ENCODE assay signal across 8 cellular contexts in genomic region chr1:109161836-109162606, GRCh38. TPM values are rescaled to one million over a fixed set of nuclear protein-coding genes. Genes with fewer than 3 reads are reported as not detected.
DNase-seq lines count a peak whose midpoint lies in the region; ATAC-seq and TF ChIP-seq lines count a peak whose summit lies in the region.

No MANE protein-coding gene starts in this region.

- peaks cover 0 to 7% (median 0%) of the 10 kb centered on the region in 4 donors for H3K4me1 ChIP-seq in sigmoid colon

- no peak overlapping the region for H3K27ac Mint-ChIP-seq in activated CD8-positive, alpha-beta T cell treated with anti-CD3 and anti-CD28 coated beads for 36 hours

- ATAC-seq in activated CD8-positive, alpha-beta T cell treated with anti-CD3 and anti-CD28 coated beads for 36 hours = peak; percentile 89
- ATAC-seq in HG03565 (IDR thresholded peaks at IDR 0.05; ENCODE audit: unreplicated experiment) = no peak

- H3K36me3 Mint-ChIP-seq in activated CD8-positive, alpha-beta T cell treated with anti-CD3 and anti-CD28 coated beads for 36 hours (ENCODE audit: low read depth) = no peaks in the 10 kb centered on the region

- no peaks in the 10 kb centered on the region for H3K9me3 ChIP-seq in sigmoid colon

- peak overlapping the region in 3 of 4 donors; percentile 4 to 22 (median 15) for H3K27ac ChIP-seq in sigmoid colon

- intact Hi-C loops in activated CD8-positive, alpha-beta T cell treated with anti-CD3 and anti-CD28 coated beads for 36 hours (cut with micrococcal nuclease) = no loop called here
- intact Hi-C loops in head of caudate nucleus (cut with DNase I) = no loop called here
- intact Hi-C loops in sigmoid colon (cut with DNase I) = no loop called here

- 67 to 82% methylated on average over 12 of the region's 12 CpGs for WGBS in sigmoid colon, 2 donors

- CTCF ChIA-PET in activated CD8-positive, alpha-beta T cell treated with anti-CD3 and anti-CD28 coated beads for 36 hours (lab: Charles Lee) = interaction anchor here (1.2 to 1.4 kb wide), 2 partner anchors 49 to 75 kb away, joined by 3 to 6 read pairs; no protein-coding TSS in a partner anchor

- no peaks in the 10 kb centered on the region for H3K36me3 ChIP-seq in sigmoid colon

- peak overlapping the region; percentile 8 for H3K4me3 Mint-ChIP-seq in activated CD8-positive, alpha-beta T cell treated with anti-CD3 and anti-CD28 coated beads for 36 hours

- TF ChIP-seq POLR2A in sigmoid colon (IDR thresholded peaks at IDR 0.05) = no peak

- DNase-seq in AML-193 (lab: John Stamatoyannopoulos, UW) (peak; percentile 97 to 98), GM19240 (ENCODE audit: insufficient read length, low spot score) (peak; percentile 11), HT1080 (ENCODE audit: low read depth) (peak; percentile 72), head of caudate nucleus (peak in 41 of 42 donors; percentile 25 to 83 (median 57)), sigmoid colon (peak; percentile 70), NCI-H446 (lab: John Stamatoyannopoulos, UW) (no peak)
- DNase-seq in activated CD8-positive, alpha-beta T cell treated with anti-CD3 and anti-CD28 coated beads for 36 hours = peak; percentile 42

- H3K4me3 ChIP-seq in sigmoid colon = peak overlapping the region in 1 of 4 donors; percentile 9

- POLR2A ChIA-PET in activated CD8-positive, alpha-beta T cell treated with anti-CD3 and anti-CD28 coated beads for 36 hours (lab: Charles Lee) = interaction anchor here (1.4 kb wide), 1 partner anchor 52 kb away, joined by 3 read pairs; no protein-coding TSS in a partner anchor

- no peaks in the 10 kb centered on the region for H3K27me3 ChIP-seq in sigmoid colon

- H3K9me3 Mint-ChIP-seq in activated CD8-positive, alpha-beta T cell treated with anti-CD3 and anti-CD28 coated beads for 36 hours = no peaks in the 10 kb centered on the region

- peaks cover 18% of the 10 kb centered on the region for H3K4me1 Mint-ChIP-seq in activated CD8-positive, alpha-beta T cell treated with anti-CD3 and anti-CD28 coated beads for 36 hours (ENCODE audit: low read depth)

- TF ChIP-seq EP300 in sigmoid colon (IDR thresholded peaks at IDR 0.05) = no peak

- TF ChIP-seq CTCF in activated CD8-positive, alpha-beta T cell treated with anti-CD3 and anti-CD28 coated beads for 36 hours (IDR thresholded peaks at IDR 0.05) = no peak
- no peak for TF ChIP-seq CTCF in sigmoid colon (IDR thresholded peaks at IDR 0.05)

- H3K27me3 Mint-ChIP-seq in activated CD8-positive, alpha-beta T cell treated with anti-CD3 and anti-CD28 coated beads for 36 hours = no peaks in the 10 kb centered on the region

RNA-seq across cellular contexts. Expression of gene ELAPOR1, which starts 48.1 kb away (rescaled TPM):
- total RNA-seq in HT1080 (2014; rRNA removed; shearing (Covaris generic)) = 0.73 and 1.3 TPM in 2 replicates
- polyA plus RNA-seq in HT1080 (2015; cell fraction: cytosol; rRNA removed) = 1.1 and 1.3 TPM in 2 replicates
- polyA plus RNA-seq in HT1080 (2015; cell fraction: nucleus; rRNA removed) = 1.4 and 1.7 TPM in 2 replicates
- 1 to 10 TPM; 4.7 to 7.0 TPM for total RNA-seq in activated CD8-positive, alpha-beta T cell treated with anti-CD3 and anti-CD28 coated beads for 36 hours
- total RNA-seq in sigmoid colon = under 1 TPM; 0.33 to 0.71 (median 0.48) TPM
- 10 to 100 TPM in 1 of 3 donors, 1 to 10 TPM in 2; 6.7 to 20.7 (median 7.2) TPM for polyA plus RNA-seq in sigmoid colon

RNA-seq across cellular contexts. Expression of gene SARS1, which starts 51.7 kb away (rescaled TPM):
- total RNA-seq in HT1080 (2014; rRNA removed; shearing (Covaris generic)) = 173 and 183 TPM in 2 replicates
- 233 and 247 TPM in 2 replicates for polyA plus RNA-seq in HT1080 (2015; cell fraction: cytosol; rRNA removed)
- polyA plus RNA-seq in HT1080 (2015; cell fraction: nucleus; rRNA removed) = 296 and 304 TPM in 2 replicates
- total RNA-seq in activated CD8-positive, alpha-beta T cell treated with anti-CD3 and anti-CD28 coated beads for 36 hours = 100 to 1,000 TPM; 226 to 228 TPM
- 100 to 1,000 TPM; 106 to 160 (median 148) TPM for total RNA-seq in sigmoid colon
- 100 to 1,000 TPM; 100 to 135 (median 108) TPM for polyA plus RNA-seq in sigmoid colon

Comparison
In these comparisons a context has a peak if more than half of its experiments do, and no peak if none do; other contexts are left out.
1. DNase-seq: peak in AML-193 (2 of 2), GM19240 (single experiment), HT1080 (single experiment), activated CD8-positive, alpha-beta T cell treated with anti-CD3 and anti-CD28 coated beads for 36 hours (single experiment), head of caudate nucleus (41 of 42) and sigmoid colon (single experiment); none in NCI-H446 (0 of 2).